In the genomic region with DNA sequence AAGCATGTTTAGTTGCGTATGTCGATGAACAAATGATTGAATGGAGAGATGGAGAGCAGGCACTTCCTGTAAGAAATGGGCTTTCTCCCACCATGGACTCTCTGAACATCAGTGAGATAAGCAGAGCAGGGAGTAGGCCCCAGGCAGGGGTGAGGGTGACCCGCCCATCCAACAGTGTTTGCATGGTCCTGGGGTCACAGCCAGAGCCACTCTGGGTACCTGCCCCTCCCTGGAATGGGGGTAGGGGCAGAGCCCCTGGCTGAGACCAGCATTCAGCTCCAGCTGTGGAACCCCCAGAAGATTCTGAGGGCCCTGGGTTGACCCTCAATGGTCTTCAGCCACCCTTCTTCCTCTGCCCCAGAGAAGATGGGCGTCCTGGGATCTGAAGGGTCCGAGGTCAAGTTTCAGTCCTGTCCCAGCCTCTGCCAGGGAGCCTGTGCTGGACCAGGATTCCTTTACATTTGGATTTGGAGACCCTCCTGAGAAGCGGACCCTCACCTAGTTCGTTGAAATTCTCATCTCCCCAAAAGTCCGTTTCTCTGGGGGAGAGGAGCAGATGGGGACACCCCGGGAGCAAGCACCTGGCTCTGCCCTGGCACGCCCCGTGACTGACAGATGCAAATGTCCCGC, we compare ENCODE assay signal across 1 cellular context.
TF ChIP-seq lines count a peak whose summit lies in the region.

No MANE protein-coding gene starts in this region.

TF ChIP-seq in IMR-90, 13 proteins besides CTCF, POLR2A, EP300 and RAD21:
- TF ChIP-seq MAFK (IDR thresholded peaks at IDR 0.05; ENCODE audit: low read depth, low read length) (no peak), CHD1 (IDR thresholded peaks at IDR 0.05; ENCODE audit: low read depth, low read length) (no peak), BHLHE40 (IDR thresholded peaks at IDR 0.05; ENCODE audit: low read depth, low read length) (no peak), MAZ (IDR thresholded peaks at IDR 0.05; ENCODE audit: borderline replicate concordance, low read depth, low read length) (no peak)
- TF ChIP-seq, protein P1, sequence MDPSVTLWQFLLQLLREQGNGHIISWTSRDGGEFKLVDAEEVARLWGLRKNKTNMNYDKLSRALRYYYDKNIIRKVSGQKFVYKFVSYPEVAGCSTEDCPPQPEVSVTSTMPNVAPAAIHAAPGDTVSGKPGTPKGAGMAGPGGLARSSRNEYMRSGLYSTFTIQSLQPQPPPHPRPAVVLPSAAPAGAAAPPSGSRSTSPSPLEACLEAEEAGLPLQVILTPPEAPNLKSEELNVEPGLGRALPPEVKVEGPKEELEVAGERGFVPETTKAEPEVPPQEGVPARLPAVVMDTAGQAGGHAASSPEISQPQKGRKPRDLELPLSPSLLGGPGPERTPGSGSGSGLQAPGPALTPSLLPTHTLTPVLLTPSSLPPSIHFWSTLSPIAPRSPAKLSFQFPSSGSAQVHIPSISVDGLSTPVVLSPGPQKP (IDR thresholded peaks at IDR 0.05; ENCODE audit: borderline replicate concordance, low read depth, low read length): no peak
